1 cellular context compared by ENCODE assay signal in genomic region chr3:58175429-58176184, GRCh38.
TF ChIP-seq lines count a peak whose summit lies in the region.

No MANE protein-coding gene starts in this region.

TF ChIP-seq in HepG2, 621 proteins besides CTCF, POLR2A, EP300 and RAD21 (continued from another document and continues in another):
- TF ChIP-seq ZNF800 (CRISPR knock-in tag; IDR thresholded peaks at IDR 0.05) = peak; percentile 67; the same call in 1 of the 2 replicates
- TF ChIP-seq ZUFSP (CRISPR knock-in tag; IDR thresholded peaks at IDR 0.05; ENCODE audit: borderline replicate concordance) = no peak
- TF ChIP-seq MXD1 (CRISPR knock-in tag; IDR thresholded peaks at IDR 0.05) = no peak
- TF ChIP-seq NONO (IDR thresholded peaks at IDR 0.05) = no peak
- peak; percentile 14; the same call in 1 of the 2 replicates for TF ChIP-seq NONO (CRISPR knock-in tag; conservative IDR thresholded peaks at IDR 0.05)
- peak; percentile 72 for TF ChIP-seq KAT8 (CRISPR knock-in tag; IDR thresholded peaks at IDR 0.05)
- peak; percentile 53; the same call in 1 of the 2 replicates for TF ChIP-seq HINFP (CRISPR knock-in tag; IDR thresholded peaks at IDR 0.05; ENCODE audit: low read depth)
- TF ChIP-seq SOX6 (IDR thresholded peaks at IDR 0.05) = no peak
- TF ChIP-seq SOX6 (CRISPR knock-in tag; IDR thresholded peaks at IDR 0.05) = peak; percentile 97
- TF ChIP-seq ZBTB37 (CRISPR knock-in tag; IDR thresholded peaks at IDR 0.05) = peak; percentile 97
- TF ChIP-seq NBN (conservative IDR thresholded peaks at IDR 0.05) = no peak
- TF ChIP-seq ZNF720 (CRISPR knock-in tag; IDR thresholded peaks at IDR 0.05) = no peak
- TF ChIP-seq ONECUT2 (CRISPR knock-in tag; IDR thresholded peaks at IDR 0.05) = no peak
- TF ChIP-seq GFI1 (CRISPR knock-in tag; IDR thresholded peaks at IDR 0.05; ENCODE audit: borderline replicate concordance) = peak; percentile 86
- TF ChIP-seq IRX3 (CRISPR knock-in tag; IDR thresholded peaks at IDR 0.05; ENCODE audit: borderline replicate concordance, low read depth) = 0 out of 2 replicates have a peak, but pooled peaks have one; percentile 38
- TF ChIP-seq TEAD3 (CRISPR knock-in tag; optimal IDR thresholded peaks at IDR 0.05; ENCODE audit: borderline replicate concordance) = peak; percentile 93
- TF ChIP-seq HNRNPH1 (optimal IDR thresholded peaks at IDR 0.05; ENCODE audit: low read depth, low read length) = no peak
- 0 out of 2 replicates have a peak, but pooled peaks have one; percentile 50 for TF ChIP-seq HES4 (CRISPR knock-in tag; IDR thresholded peaks at IDR 0.05; ENCODE audit: borderline replicate concordance)
- peak; percentile 57 for TF ChIP-seq IKZF5 (CRISPR knock-in tag; IDR thresholded peaks at IDR 0.05)
- peak; percentile 88 for TF ChIP-seq HDAC2 (CRISPR knock-in tag; IDR thresholded peaks at IDR 0.05)
- TF ChIP-seq KDM6A (CRISPR knock-in tag; IDR thresholded peaks at IDR 0.05; ENCODE audit: low read depth) = peak; percentile 89
- peak; percentile 44 for TF ChIP-seq FOSL2 (CRISPR knock-in tag; IDR thresholded peaks at IDR 0.05)
- TF ChIP-seq SP4 (CRISPR knock-in tag; IDR thresholded peaks at IDR 0.05) = peak; percentile 38; the same call in 1 of the 2 replicates
- peak; percentile 42 for TF ChIP-seq ZBTB33 (CRISPR knock-in tag; IDR thresholded peaks at IDR 0.05)
- no peak for TF ChIP-seq ZNF569 (CRISPR knock-in tag; IDR thresholded peaks at IDR 0.05; ENCODE audit: borderline replicate concordance)
- TF ChIP-seq THYN1 (CRISPR knock-in tag; IDR thresholded peaks at IDR 0.05; ENCODE audit: borderline replicate concordance, low read depth) = no peak
- TF ChIP-seq ELF4 (CRISPR knock-in tag; IDR thresholded peaks at IDR 0.05; ENCODE audit: borderline replicate concordance) = peak; percentile 78; the same call in 1 of the 2 replicates
- peak; percentile 43 for TF ChIP-seq POGZ (CRISPR knock-in tag; IDR thresholded peaks at IDR 0.05)
- TF ChIP-seq POLR2AphosphoS5 (IDR thresholded peaks at IDR 0.05; ENCODE audit: low read depth, low read length) = peak; percentile 43
- TF ChIP-seq ZNF766 (CRISPR knock-in tag; IDR thresholded peaks at IDR 0.05; ENCODE audit: borderline replicate concordance) = peak; percentile 55; the same call in 1 of the 2 replicates
- TF ChIP-seq SRSF1 (optimal IDR thresholded peaks at IDR 0.05; ENCODE audit: low read depth, low read length) = no peak
- TF ChIP-seq ZNF407 (CRISPR knock-in tag; IDR thresholded peaks at IDR 0.05; ENCODE audit: not compliant biosample characterization) = peak; percentile 69
- no peak for TF ChIP-seq STAT5B (CRISPR knock-in tag; IDR thresholded peaks at IDR 0.05)
- no peak for TF ChIP-seq SAFB2 (CRISPR knock-in tag; IDR thresholded peaks at IDR 0.05; ENCODE audit: borderline replicate concordance, low read depth)
